1 cellular context compared by ENCODE assay signal in genomic region chr10:72133517-72133916, GRCh38.
A peak's percentile ranks its signal among the peaks of the same experiment; 100 is the strongest.
TF ChIP-seq lines count a peak whose summit lies in the region.

No MANE protein-coding gene starts in this region.

TF ChIP-seq in GM12878, 131 proteins besides CTCF, POLR2A, EP300 and RAD21 (continued from another document):
- TF ChIP-seq CEBPB (IDR thresholded peaks at IDR 0.05; ENCODE audit: borderline replicate concordance in 1 of 2, low read depth in 2 of 2, low read length in 2 of 2) (peak in 1 of 2 experiments; percentile 85; a peak in 1 of 4 replicates), DPF2 (IDR thresholded peaks at IDR 0.05) (peak; percentile 91), IKZF1 (conservative IDR thresholded peaks at IDR 0.05) (peak; percentile 96)
